In genomic region chr1:41476807-41477361, GRCh38 we compare ENCODE assay signal across 16 cellular contexts. TPM values are rescaled to one million over a fixed set of nuclear protein-coding genes. Genes with fewer than 3 reads are reported as not detected.
DNase-seq lines count a peak whose midpoint lies in the region; ATAC-seq and TF ChIP-seq lines count a peak whose summit lies in the region.
"Had no signal": no experiment of that assay in that cellular context is flagged by ENCODE, and none has a peak within 500 bp of the region (broad histone marks: within the 10 kb centered on the region; RNA-seq: fewer than 3 reads in every experiment).

No MANE protein-coding gene starts in this region.

- peak; percentile 34 for ATAC-seq in sciatic nerve
- no peak for ATAC-seq in HG03097 (IDR thresholded peaks at IDR 0.05; ENCODE audit: low FRiP score, unreplicated experiment)

- no peaks in the 10 kb centered on the region for H3K36me3 ChIP-seq in Peyer's patch
- H3K36me3 ChIP-seq: SJCRH30 had no signal

- H3K4me1 Mint-ChIP-seq in activated CD4-positive, alpha-beta memory T cell treated with anti-CD3 and anti-CD28 coated beads for 36 hours (ENCODE audit: low read depth), result no peaks in the 10 kb centered on the region

- intact Hi-C loops in sciatic nerve (cut with DNase I), result no loop called here
- intact Hi-C loops in activated CD4-positive, alpha-beta memory T cell treated with anti-CD3 and anti-CD28 coated beads for 36 hours (cut with micrococcal nuclease), result no loop called here

- H3K9me3 ChIP-seq in Peyer's patch, result no peaks in the 10 kb centered on the region
- H3K9me3 ChIP-seq: SJCRH30 had no signal

- TF ChIP-seq POLR2A in Peyer's patch (IDR thresholded peaks at IDR 0.05), result peak; percentile 19 to 68

- peaks cover 2% of the 10 kb centered on the region for H3K27me3 Mint-ChIP-seq in activated CD4-positive, alpha-beta memory T cell treated with anti-CD3 and anti-CD28 coated beads for 36 hours

- CTCF ChIA-PET in activated CD4-positive, alpha-beta memory T cell treated with anti-CD3 and anti-CD28 coated beads for 36 hours (lab: Charles Lee), result interaction anchor here (3.8 kb wide), 1 partner anchor 15 kb away, joined by 14 read pairs; no protein-coding TSS in a partner anchor

- no peak overlapping the region for H3K4me3 ChIP-seq in Peyer's patch
- H3K4me3 ChIP-seq: hepatocyte, SJCRH30, smooth muscle cell had no signal

- DNase-seq in DMS79 treated with DMSO at 0.1 percent for 48 hours (lab: John Stamatoyannopoulos, UW), result peak; percentile 63
- peak in 2 of 3 donors; percentile 91 to 93 for DNase-seq in Peyer's patch
- DNase-seq in kidney tubule cell (ENCODE audit: low spot score), result peak; percentile 49
- DNase-seq in sciatic nerve (ENCODE audit: low spot score), result no peak
- DNase-seq in AG08396 (ENCODE audit: low spot score), result no peak
- no peak for DNase-seq in activated CD4-positive, alpha-beta memory T cell treated with anti-CD3 and anti-CD28 coated beads for 36 hours
- DNase-seq in NCI-H2227 (lab: John Stamatoyannopoulos, UW; ENCODE audit: unreplicated experiment), result no peak
- DNase-seq: amygdala, GF-D8, NCI-H526, SJCRH30 had no signal

- H3K27me3 ChIP-seq in Peyer's patch, result no peaks in the 10 kb centered on the region
- H3K27me3 ChIP-seq: hepatocyte, SJCRH30 had no signal

- POLR2A ChIA-PET in activated CD4-positive, alpha-beta memory T cell treated with anti-CD3 and anti-CD28 coated beads for 36 hours (lab: Charles Lee), result no interaction called here

- no peak overlapping the region for H3K4me3 Mint-ChIP-seq in activated CD4-positive, alpha-beta memory T cell treated with anti-CD3 and anti-CD28 coated beads for 36 hours

- no peak overlapping the region for H3K27ac Mint-ChIP-seq in activated CD4-positive, alpha-beta memory T cell treated with anti-CD3 and anti-CD28 coated beads for 36 hours

- peaks cover 0 to 70% (median 3%) of the 10 kb centered on the region in 4 donors for H3K4me1 ChIP-seq in Peyer's patch

- no peak for TF ChIP-seq CTCF in Peyer's patch (IDR thresholded peaks at IDR 0.05)

- no peaks in the 10 kb centered on the region for H3K36me3 Mint-ChIP-seq in activated CD4-positive, alpha-beta memory T cell treated with anti-CD3 and anti-CD28 coated beads for 36 hours

- no peaks in the 10 kb centered on the region for H3K9me3 Mint-ChIP-seq in activated CD4-positive, alpha-beta memory T cell treated with anti-CD3 and anti-CD28 coated beads for 36 hours

- peak overlapping the region in 3 of 4 donors; percentile 74 to 93 (median 80) for H3K27ac ChIP-seq in Peyer's patch
- H3K27ac ChIP-seq: SJCRH30, VCaP had no signal

RNA-seq across cellular contexts. Expression of gene EDN2, which starts 7.6 kb away (rescaled TPM):
- total RNA-seq in Peyer's patch (10 to 100 TPM in 3 of 4 donors, not detected in 1; 43.2 to 75.0 (median 49.1) TPM), sciatic nerve (not detected)
- total RNA-seq in activated CD4-positive, alpha-beta memory T cell treated with anti-CD3 and anti-CD28 coated beads for 36 hours, result not detected
- total RNA-seq: mononuclear cell, smooth muscle cell had no signal

Comparison
In these comparisons a context has a peak if more than half of its experiments do, and no peak if none do; other contexts are left out.
1. DNase-seq: peak in DMS79 treated with DMSO at 0.1 percent for 48 hours (single experiment), Peyer's patch (2 of 3) and kidney tubule cell (single experiment); none in sciatic nerve (single experiment), AG08396 (single experiment), activated CD4-positive, alpha-beta memory T cell treated with anti-CD3 and anti-CD28 coated beads for 36 hours (single experiment) and NCI-H2227 (single experiment).